ENCODE assay signal across 22 cellular contexts in the genomic region with DNA sequence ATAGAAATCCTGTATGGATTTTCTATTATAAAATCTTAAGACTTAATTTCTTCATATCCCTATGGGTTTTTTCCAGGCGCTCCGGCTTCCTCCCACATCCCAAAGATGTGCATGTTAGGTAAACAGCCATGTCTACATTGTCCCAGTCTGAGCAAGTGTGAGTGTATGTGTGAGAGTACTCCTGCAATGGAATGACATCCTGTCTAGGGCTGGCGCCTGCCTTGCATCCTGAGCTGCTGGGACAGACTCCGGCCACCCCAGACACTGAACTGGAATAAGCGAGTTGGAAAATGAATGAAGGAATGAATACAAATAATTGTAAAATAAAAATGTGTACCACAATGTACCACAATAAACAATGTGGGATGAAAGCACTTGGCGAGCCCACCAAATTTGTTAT.
DNase-seq lines count a peak whose midpoint lies in the region; ATAC-seq, FAIRE-seq and TF ChIP-seq lines count a peak whose summit lies in the region.
"Had no signal": no experiment of that assay in that cellular context is flagged by ENCODE, and none has a peak within 500 bp of the region (broad histone marks: within the 10 kb centered on the region; RNA-seq: fewer than 3 reads in every experiment).

No MANE protein-coding gene starts in this region.

- peaks cover 26 to 58% of the 10 kb centered on the region in 2 experiments for H3K79me1 ChIP-seq in IMR-90 (ENCODE audit: low read depth in 1 of 2, low read length in 2 of 2)

- no peak overlapping the region for H3K27ac ChIP-seq in IMR-90 (ENCODE audit: insufficient read depth, low read length)
- H3K27ac ChIP-seq in OCI-LY1 (ENCODE audit: low read depth, low read length, poor library complexity, severe bottlenecking): peak overlapping the region; percentile 99
- no peak overlapping the region for H3K27ac ChIP-seq in astrocyte (ENCODE audit: low read depth, low read length)
- peak overlapping the region; percentile 41 for H3K27ac ChIP-seq in osteoblast (ENCODE audit: low read depth, low read length)

- TF ChIP-seq CTCF in IMR-90 (conservative IDR thresholded peaks at IDR 0.05; ENCODE audit: low read depth, low read length): no peak
- TF ChIP-seq CTCF in OCI-LY1 (IDR thresholded peaks at IDR 0.05; ENCODE audit: low read length): no peak
- TF ChIP-seq CTCF in astrocyte (IDR thresholded peaks at IDR 0.05; ENCODE audit: insufficient read depth, low read depth, low read length): no peak
- TF ChIP-seq CTCF in osteoblast (IDR thresholded peaks at IDR 0.05; ENCODE audit: extremely low read depth, low read depth, low read length): no peak
- TF ChIP-seq CTCF in WTC11 (IDR thresholded peaks at IDR 0.05): no peak

- H4K20me1 ChIP-seq in IMR-90 (ENCODE audit: insufficient read depth, low read length): peaks cover 14% of the 10 kb centered on the region; the same call in 1 of the 2 replicates
- H4K20me1 ChIP-seq in OCI-LY1 (ENCODE audit: insufficient read depth, low read length): no peaks in the 10 kb centered on the region
- peaks cover 9% of the 10 kb centered on the region for H4K20me1 ChIP-seq in astrocyte (ENCODE audit: insufficient read depth, low read length)
- no peaks in the 10 kb centered on the region for H4K20me1 ChIP-seq in osteoblast (ENCODE audit: insufficient read depth, low read length)

- in situ Hi-C loops in IMR-90 (cut with MboI; ENCODE audit: low sequenced_read_pairs): no loop called here

- TF ChIP-seq RAD21 in IMR-90 (IDR thresholded peaks at IDR 0.05; ENCODE audit: low read length): no peak

- H3K4me3 ChIP-seq in IMR-90 (ENCODE audit: insufficient read depth, low read depth, low read length) (no peak overlapping the region), OCI-LY1 (ENCODE audit: low read depth, low read length, poor library complexity, severe bottlenecking) (no peak overlapping the region), astrocyte (ENCODE audit: insufficient read depth, low read depth, low read length) (no peak overlapping the region), osteoblast (ENCODE audit: insufficient read depth, low read length) (peak overlapping the region; percentile 47)

- H3K27me3 ChIP-seq in IMR-90 (ENCODE audit: control insufficient read depth, insufficient read depth, low read length): no peaks in the 10 kb centered on the region
- H3K27me3 ChIP-seq in OCI-LY1 (ENCODE audit: insufficient read depth, low read length): no peaks in the 10 kb centered on the region
- H3K27me3 ChIP-seq in astrocyte (ENCODE audit: insufficient read depth, low read length): no peaks in the 10 kb centered on the region
- H3K27me3 ChIP-seq in osteoblast (ENCODE audit: insufficient read depth, low read length): no peaks in the 10 kb centered on the region
- H3K27me3 ChIP-seq: BE2C had no signal

- DNase-seq in IMR-90 (no peak), astrocyte (ENCODE audit: low read depth) (no peak), osteoblast (ENCODE audit: insufficient read length, low spot score, missing footprints) (no peak), T-helper 1 cell (no peak), NCI-H69 (lab: John Stamatoyannopoulos, UW) (no peak), WTC11 (ENCODE audit: low spot score) (no peak)
- no peak for DNase-seq in activated CD8-positive, alpha-beta memory T cell treated with anti-CD3 and anti-CD28 coated beads, Interleukin-2, amount 50 U/mL, for 4 hours
- DNase-seq: ACHN; BE2C; C1 segment of cervical spinal cord; CD4-positive, CD25-positive, alpha-beta regulatory T cell; CD8-positive, alpha-beta memory T cell; COR-L47; DMS 273 treated with DMSO at 0.1 percent for 48 hours; DMS53; DND-41; H9 had no signal

- no peak overlapping the region for H4K8ac ChIP-seq in IMR-90 (ENCODE audit: low read depth in 2 of 2, low read length in 2 of 2)

- no peaks in the 10 kb centered on the region for H3K9me2 ChIP-seq in OCI-LY1 (ENCODE audit: low read depth, low read length)

- TF ChIP-seq POLR2A in IMR-90 (IDR thresholded peaks at IDR 0.05; ENCODE audit: low read depth, low read length): no peak

- peak overlapping the region; percentile 19; the same call in 1 of the 2 replicates for H3K4ac ChIP-seq in IMR-90 (ENCODE audit: low read depth, low read length)

- H3F3A ChIP-seq in OCI-LY1 (ENCODE audit: insufficient read depth, low read length): no peaks in the 10 kb centered on the region

- peaks cover 88% of the 10 kb centered on the region for H3K79me2 ChIP-seq in OCI-LY1 (ENCODE audit: insufficient read depth, low read length)
- H3K79me2 ChIP-seq in astrocyte (ENCODE audit: insufficient read depth, low read length): peaks cover 50% of the 10 kb centered on the region
- H3K79me2 ChIP-seq in osteoblast (ENCODE audit: insufficient read depth, low read length): peaks cover 43% of the 10 kb centered on the region

- BruUV-seq in IMR-90 (replicated peaks; lab: Mats Ljungman, UMichigan): no TSS peak

- no peaks in the 10 kb centered on the region for H3K9me3 ChIP-seq in IMR-90 (ENCODE audit: control insufficient read depth, insufficient read depth, low read length)
- no peaks in the 10 kb centered on the region for H3K9me3 ChIP-seq in OCI-LY1 (ENCODE audit: low read length)
- no peaks in the 10 kb centered on the region for H3K9me3 ChIP-seq in astrocyte (ENCODE audit: insufficient read depth, low read depth, low read length)
- H3K9me3 ChIP-seq in osteoblast (ENCODE audit: low read depth, low read length): no peaks in the 10 kb centered on the region
- H3K9me3 ChIP-seq: BE2C had no signal

- H3K9me1 ChIP-seq in IMR-90 (ENCODE audit: insufficient read depth, low read length): peaks cover 22% of the 10 kb centered on the region

- no peak overlapping the region for H2BK15ac ChIP-seq in IMR-90 (ENCODE audit: low read depth, low read length)

- H2AFZ ChIP-seq in IMR-90 (replicated peaks; ENCODE audit: low read length, poor library complexity) (no peak overlapping the region), OCI-LY1 (ENCODE audit: low read length) (no peak overlapping the region), astrocyte (ENCODE audit: low read depth, low read length) (no peak overlapping the region), osteoblast (ENCODE audit: low read length) (no peak overlapping the region)

- H3K4me1 Mint-ChIP-seq in astrocyte (ENCODE audit: low read depth, unreplicated experiment): peaks cover 24% of the 10 kb centered on the region
- peaks cover 9% of the 10 kb centered on the region for H3K4me1 Mint-ChIP-seq in WTC11

- no peak overlapping the region for H3K27ac Mint-ChIP-seq in astrocyte (ENCODE audit: unreplicated experiment)
- H3K27ac Mint-ChIP-seq in WTC11: no peak overlapping the region

- no peak overlapping the region for H4K91ac ChIP-seq in IMR-90 (ENCODE audit: insufficient read depth, low read depth, low read length)

- H3K23ac ChIP-seq in IMR-90 (ENCODE audit: low read depth, low read length): no peak overlapping the region

- H3K9ac ChIP-seq in IMR-90 (ENCODE audit: low read depth, low read length) (no peak overlapping the region), OCI-LY1 (ENCODE audit: low read length) (no peak overlapping the region), astrocyte (ENCODE audit: low read length) (no peak overlapping the region)

- dilution Hi-C loops in IMR-90 (cut with HindIII; ENCODE audit: low sequenced_read_pairs, unreplicated experiment): no loop called here

- H2AK5ac ChIP-seq in IMR-90 (ENCODE audit: low read depth, low read length): peak overlapping the region; percentile 57; the same call in 1 of the 2 replicates

- H3K9me3 Mint-ChIP-seq in astrocyte (ENCODE audit: unreplicated experiment) (no peaks in the 10 kb centered on the region), WTC11 (peaks cover 3% of the 10 kb centered on the region; the same call in 1 of the 2 replicates)
- H3K9me3 Mint-ChIP-seq: CD4-positive, CD25-positive, alpha-beta regulatory T cell; CD8-positive, alpha-beta memory T cell; H9 had no signal

- no CpG with 5 or more reads among the region's 6 CpGs for WGBS in IMR-90 (ENCODE audit: extremely low coverage in 2 of 2, insufficient read length in 1 of 2), 2 experiments

- H4K5ac ChIP-seq in IMR-90 (ENCODE audit: low read depth, low read length): no peak overlapping the region

- peak overlapping the region; percentile 11; the same call in 1 of the 2 replicates for H2BK120ac ChIP-seq in IMR-90 (ENCODE audit: low read depth, low read length)

- no peak overlapping the region for H2BK5ac ChIP-seq in IMR-90 (ENCODE audit: low read depth, low read length, poor library complexity, severe bottlenecking)

- no peak overlapping the region for H2AK9ac ChIP-seq in IMR-90 (replicated peaks; ENCODE audit: low read depth, low read length, poor library complexity)

- no peak for ATAC-seq in IMR-90 (ENCODE audit: low read depth)
- no peak for ATAC-seq in WTC11

- intact Hi-C loops in IMR-90 (cut with micrococcal nuclease): no loop called here

- H3K56ac ChIP-seq in IMR-90 (ENCODE audit: extremely low read depth, insufficient read depth, low read length): no peak overlapping the region

- H3K14ac ChIP-seq in IMR-90 (replicated peaks; ENCODE audit: low read depth, low read length): 0 out of 2 replicates have a peak overlapping the region, but pooled peaks have one; percentile 25

- H3K4me3 Mint-ChIP-seq in astrocyte (ENCODE audit: unreplicated experiment) (no peak overlapping the region), WTC11 (no peak overlapping the region)
- H3K4me3 Mint-ChIP-seq: CD4-positive, CD25-positive, alpha-beta regulatory T cell; CD8-positive, alpha-beta memory T cell; H9 had no signal

- H3K18ac ChIP-seq in IMR-90 (ENCODE audit: low read depth, low read length): no peak overlapping the region

- CTCF ChIA-PET in IMR-90 (lab: Yijun Ruan, JAX) (no interaction called here), WTC11 (lab: Charles Lee) (no interaction called here)

- H3K27me3 Mint-ChIP-seq in astrocyte (ENCODE audit: low read depth, unreplicated experiment): no peaks in the 10 kb centered on the region
- no peaks in the 10 kb centered on the region; the same call in 1 of the 2 replicates for H3K27me3 Mint-ChIP-seq in WTC11 (ENCODE audit: low read depth)
- H3K27me3 Mint-ChIP-seq: CD4-positive, CD25-positive, alpha-beta regulatory T cell; CD8-positive, alpha-beta memory T cell had no signal

- no peak overlapping the region for H2BK20ac ChIP-seq in IMR-90 (ENCODE audit: low read depth, low read length)

- FAIRE-seq in astrocyte (lab: Jason Lieb, UNC): no peak
- FAIRE-seq: A204.1, G401.6, H1, HTR-8/SVneo had no signal

- peaks cover 15% of the 10 kb centered on the region for H3K4me1 ChIP-seq in IMR-90 (ENCODE audit: control insufficient read depth, insufficient read depth, low read length)
- peaks cover 100% of the 10 kb centered on the region for H3K4me1 ChIP-seq in OCI-LY1 (ENCODE audit: insufficient read depth, low read length, severe bottlenecking)
- H3K4me1 ChIP-seq in astrocyte (ENCODE audit: insufficient read depth, low read length): peaks cover 13% of the 10 kb centered on the region
- peaks cover 50% of the 10 kb centered on the region for H3K4me1 ChIP-seq in osteoblast (ENCODE audit: insufficient read depth, low read length)
- H3K4me1 ChIP-seq: BE2C had no signal

- H3K36me3 Mint-ChIP-seq in astrocyte (ENCODE audit: low read depth, unreplicated experiment): peaks cover 2% of the 10 kb centered on the region
- no peaks in the 10 kb centered on the region for H3K36me3 Mint-ChIP-seq in WTC11

- H3K4me2 ChIP-seq in IMR-90 (ENCODE audit: low read depth, low read length) (no peak overlapping the region), OCI-LY1 (ENCODE audit: low read length) (peak overlapping the region; percentile 10; the same call in 1 of the 2 replicates), astrocyte (ENCODE audit: low read length) (peak overlapping the region; percentile 12), osteoblast (ENCODE audit: insufficient read depth, low read length) (peak overlapping the region; percentile 76)

- POLR2A ChIA-PET in IMR-90 (lab: Charles Lee; ENCODE audit: unreplicated experiment) (no interaction called here), WTC11 (lab: Charles Lee) (interaction anchor here (1.5 kb wide), 1 partner anchor 11 kb away, joined by 3 read pairs; no protein-coding TSS in a partner anchor)

- H3K36me3 ChIP-seq in IMR-90 (ENCODE audit: control insufficient read depth, insufficient read depth, low read length) (no peaks in the 10 kb centered on the region), OCI-LY1 (ENCODE audit: insufficient read depth, low read length) (peaks cover 65% of the 10 kb centered on the region), astrocyte (ENCODE audit: insufficient read depth, low read length) (no peaks in the 10 kb centered on the region), osteoblast (ENCODE audit: insufficient read depth, low read length) (no peaks in the 10 kb centered on the region)
- H3K36me3 ChIP-seq: BE2C had no signal

Comparison
In these comparisons a context has a peak if more than half of its experiments do, and no peak if none do; other contexts are left out.
1. H3K27ac ChIP-seq: peak in OCI-LY1 (single experiment) and osteoblast (single experiment); none in IMR-90 (single experiment) and astrocyte (single experiment).